1 cellular context compared by ENCODE assay signal in the genomic region with DNA sequence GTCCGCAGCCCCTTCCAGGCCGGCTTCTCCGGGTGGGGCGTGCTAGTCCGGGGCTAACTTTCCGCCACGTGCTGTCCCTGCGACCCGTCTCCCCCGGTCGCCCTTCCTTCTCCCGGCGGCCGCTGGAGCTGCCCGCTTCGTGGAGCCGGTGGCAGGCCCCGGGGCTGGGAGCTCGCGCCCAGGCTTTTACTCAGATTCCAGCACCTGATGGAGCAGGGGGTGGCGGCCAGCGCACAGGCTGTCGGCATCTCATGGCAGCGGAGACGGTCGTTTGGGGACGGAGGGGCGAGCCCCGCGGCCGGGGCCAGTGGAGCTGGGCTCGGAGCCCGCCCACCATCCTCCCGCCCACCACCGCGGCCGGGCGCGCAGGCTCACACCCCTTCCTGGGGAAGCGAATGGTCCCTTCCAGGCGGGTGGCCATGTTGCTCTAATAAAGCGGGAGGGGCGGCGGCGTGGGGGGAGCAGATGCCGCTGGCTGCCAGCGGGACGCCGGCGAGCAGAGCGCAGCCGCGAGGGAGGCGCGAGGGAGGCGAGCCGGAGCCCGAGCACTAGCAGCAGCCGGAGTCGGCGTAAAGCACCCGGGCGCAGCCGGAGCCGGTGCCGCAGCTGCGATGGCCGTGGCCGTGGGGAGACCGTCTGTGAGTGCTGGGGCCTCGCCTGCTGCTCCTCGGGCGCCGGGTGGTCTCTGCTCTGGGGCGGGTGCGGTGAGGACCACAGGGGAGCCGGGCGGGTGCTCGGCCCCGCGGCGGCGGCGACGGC.
TF ChIP-seq lines count a peak whose summit lies in the region.

A gene (plus strand): TSS at position 460 of the 759 bp plus-strand sequence. CDS start 152 bp downstream, at position 612.

TF ChIP-seq in HepG2, 621 proteins besides CTCF, POLR2A, EP300 and RAD21 (continued from another document and continues in another):
- TF ChIP-seq, protein P1, sequence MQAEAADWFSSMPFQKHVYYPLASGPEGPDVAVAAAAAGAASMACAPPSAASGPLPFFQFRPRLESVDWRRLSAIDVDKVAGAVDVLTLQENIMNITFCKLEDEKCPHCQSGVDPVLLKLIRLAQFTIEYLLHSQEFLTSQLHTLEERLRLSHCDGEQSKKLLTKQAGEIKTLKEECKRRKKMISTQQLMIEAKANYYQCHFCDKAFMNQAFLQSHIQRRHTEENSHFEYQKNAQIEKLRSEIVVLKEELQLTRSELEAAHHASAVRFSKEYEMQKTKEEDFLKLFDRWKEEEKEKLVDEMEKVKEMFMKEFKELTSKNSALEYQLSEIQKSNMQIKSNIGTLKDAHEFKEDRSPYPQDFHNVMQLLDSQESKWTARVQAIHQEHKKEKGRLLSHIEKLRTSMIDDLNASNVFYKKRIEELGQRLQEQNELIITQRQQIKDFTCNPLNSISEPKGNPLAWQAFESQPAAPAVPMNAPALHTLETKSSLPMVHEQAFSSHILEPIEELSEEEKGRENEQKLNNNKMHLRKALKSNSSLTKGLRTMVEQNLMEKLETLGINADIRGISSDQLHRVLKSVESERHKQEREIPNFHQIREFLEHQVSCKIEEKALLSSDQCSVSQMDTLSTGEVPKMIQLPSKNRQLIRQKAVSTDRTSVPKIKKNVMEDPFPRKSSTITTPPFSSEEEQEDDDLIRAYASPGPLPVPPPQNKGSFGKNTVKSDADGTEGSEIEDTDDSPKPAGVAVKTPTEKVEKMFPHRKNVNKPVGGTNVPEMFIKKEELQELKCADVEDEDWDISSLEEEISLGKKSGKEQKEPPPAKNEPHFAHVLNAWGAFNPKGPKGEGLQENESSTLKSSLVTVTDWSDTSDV (CRISPR knock-in tag; IDR thresholded peaks at IDR 0.05), result no peak
- TF ChIP-seq NPAS2 (CRISPR knock-in tag; IDR thresholded peaks at IDR 0.05; ENCODE audit: borderline replicate concordance) (no peak), RFXAP (CRISPR knock-in tag; IDR thresholded peaks at IDR 0.05; ENCODE audit: borderline replicate concordance) (no peak; the same call in 1 of the 2 replicates), FOXM1 (CRISPR knock-in tag; IDR thresholded peaks at IDR 0.05) (no peak), ZNF549 (CRISPR knock-in tag; IDR thresholded peaks at IDR 0.05) (no peak), TBL1XR1 (IDR thresholded peaks at IDR 0.05; ENCODE audit: borderline replicate concordance, low read length, partially characterized antibody) (no peak), AGO1 (IDR thresholded peaks at IDR 0.05; ENCODE audit: low read depth, low read length, poor library complexity, severe bottlenecking) (no peak), IKZF4 (CRISPR knock-in tag; IDR thresholded peaks at IDR 0.05; ENCODE audit: borderline replicate concordance, low read depth, not compliant biosample characterization) (peak; percentile 45), SPEN (CRISPR knock-in tag; IDR thresholded peaks at IDR 0.05; ENCODE audit: low read depth) (peak; percentile 88), STAT5B (CRISPR knock-in tag; IDR thresholded peaks at IDR 0.05) (peak; percentile 61; the same call in 1 of the 2 replicates), ZNF724P (CRISPR knock-in tag; IDR thresholded peaks at IDR 0.05; ENCODE audit: borderline replicate concordance) (no peak), ZNF430 (CRISPR knock-in tag; IDR thresholded peaks at IDR 0.05) (peak; percentile 35; the same call in 1 of the 2 replicates), JUNB (CRISPR knock-in tag; IDR thresholded peaks at IDR 0.05; ENCODE audit: borderline replicate concordance) (peak; percentile 47; the same call in 1 of the 2 replicates), ZNF572 (CRISPR knock-in tag; IDR thresholded peaks at IDR 0.05) (no peak), ZNF746 (CRISPR knock-in tag; IDR thresholded peaks at IDR 0.05) (no peak), HOXA7 (CRISPR knock-in tag; IDR thresholded peaks at IDR 0.05) (no peak; the same call in 1 of the 2 replicates), HOXD1 (CRISPR knock-in tag; IDR thresholded peaks at IDR 0.05) (no peak), ZNF720 (CRISPR knock-in tag; IDR thresholded peaks at IDR 0.05) (no peak), SALL1 (CRISPR knock-in tag; IDR thresholded peaks at IDR 0.05) (peak; percentile 80), ZNF780A (CRISPR knock-in tag; IDR thresholded peaks at IDR 0.05) (no peak), ZNF772 (CRISPR knock-in tag; IDR thresholded peaks at IDR 0.05) (peak; percentile 66; the same call in 1 of the 2 replicates), ZNF777 (CRISPR knock-in tag; IDR thresholded peaks at IDR 0.05) (peak; percentile 49; the same call in 1 of the 2 replicates), MYC (CRISPR knock-in tag; IDR thresholded peaks at IDR 0.05; ENCODE audit: borderline replicate concordance) (peak; percentile 73), TBP (CRISPR knock-in tag; IDR thresholded peaks at IDR 0.05) (no peak), RFXANK (CRISPR knock-in tag; IDR thresholded peaks at IDR 0.05) (peak; percentile 30; the same call in 1 of the 2 replicates), ZZZ3 (CRISPR knock-in tag; IDR thresholded peaks at IDR 0.05; ENCODE audit: borderline replicate concordance) (no peak; the same call in 1 of the 2 replicates), SP4 (CRISPR knock-in tag; IDR thresholded peaks at IDR 0.05) (no peak), PHF8 (CRISPR knock-in tag; IDR thresholded peaks at IDR 0.05) (peak; percentile 84), ZBTB42 (CRISPR knock-in tag; IDR thresholded peaks at IDR 0.05) (no peak; the same call in 1 of the 2 replicates), NR1H2 (CRISPR knock-in tag; IDR thresholded peaks at IDR 0.05; ENCODE audit: borderline replicate concordance, low read depth) (no peak), FOXP1 (IDR thresholded peaks at IDR 0.05) (no peak), FOXP1 (CRISPR knock-in tag; IDR thresholded peaks at IDR 0.05) (no peak), HNRNPL (IDR thresholded peaks at IDR 0.05; ENCODE audit: low read depth, low read length) (0 out of 2 replicates have a peak, but pooled peaks have one; percentile 2), ZSCAN9 (CRISPR knock-in tag; IDR thresholded peaks at IDR 0.05; ENCODE audit: borderline replicate concordance) (peak; percentile 64), ZSCAN20 (CRISPR knock-in tag; IDR thresholded peaks at IDR 0.05; ENCODE audit: borderline replicate concordance) (0 out of 2 replicates have a peak, but pooled peaks have one; percentile 31), ZNF317 (CRISPR knock-in tag; IDR thresholded peaks at IDR 0.05) (no peak; the same call in 1 of the 2 replicates), XBP1 (CRISPR knock-in tag; IDR thresholded peaks at IDR 0.05) (no peak), SP2 (CRISPR knock-in tag; IDR thresholded peaks at IDR 0.05) (0 out of 2 replicates have a peak, but pooled peaks have one; percentile 39), TMF1 (CRISPR knock-in tag; IDR thresholded peaks at IDR 0.05; ENCODE audit: low read depth) (peak; percentile 39; the same call in 1 of the 2 replicates)
- TF ChIP-seq, protein P2, sequence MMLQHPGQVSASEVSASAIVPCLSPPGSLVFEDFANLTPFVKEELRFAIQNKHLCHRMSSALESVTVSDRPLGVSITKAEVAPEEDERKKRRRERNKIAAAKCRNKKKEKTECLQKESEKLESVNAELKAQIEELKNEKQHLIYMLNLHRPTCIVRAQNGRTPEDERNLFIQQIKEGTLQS (CRISPR knock-in tag; IDR thresholded peaks at IDR 0.05), result no peak
- TF ChIP-seq, protein P3, sequence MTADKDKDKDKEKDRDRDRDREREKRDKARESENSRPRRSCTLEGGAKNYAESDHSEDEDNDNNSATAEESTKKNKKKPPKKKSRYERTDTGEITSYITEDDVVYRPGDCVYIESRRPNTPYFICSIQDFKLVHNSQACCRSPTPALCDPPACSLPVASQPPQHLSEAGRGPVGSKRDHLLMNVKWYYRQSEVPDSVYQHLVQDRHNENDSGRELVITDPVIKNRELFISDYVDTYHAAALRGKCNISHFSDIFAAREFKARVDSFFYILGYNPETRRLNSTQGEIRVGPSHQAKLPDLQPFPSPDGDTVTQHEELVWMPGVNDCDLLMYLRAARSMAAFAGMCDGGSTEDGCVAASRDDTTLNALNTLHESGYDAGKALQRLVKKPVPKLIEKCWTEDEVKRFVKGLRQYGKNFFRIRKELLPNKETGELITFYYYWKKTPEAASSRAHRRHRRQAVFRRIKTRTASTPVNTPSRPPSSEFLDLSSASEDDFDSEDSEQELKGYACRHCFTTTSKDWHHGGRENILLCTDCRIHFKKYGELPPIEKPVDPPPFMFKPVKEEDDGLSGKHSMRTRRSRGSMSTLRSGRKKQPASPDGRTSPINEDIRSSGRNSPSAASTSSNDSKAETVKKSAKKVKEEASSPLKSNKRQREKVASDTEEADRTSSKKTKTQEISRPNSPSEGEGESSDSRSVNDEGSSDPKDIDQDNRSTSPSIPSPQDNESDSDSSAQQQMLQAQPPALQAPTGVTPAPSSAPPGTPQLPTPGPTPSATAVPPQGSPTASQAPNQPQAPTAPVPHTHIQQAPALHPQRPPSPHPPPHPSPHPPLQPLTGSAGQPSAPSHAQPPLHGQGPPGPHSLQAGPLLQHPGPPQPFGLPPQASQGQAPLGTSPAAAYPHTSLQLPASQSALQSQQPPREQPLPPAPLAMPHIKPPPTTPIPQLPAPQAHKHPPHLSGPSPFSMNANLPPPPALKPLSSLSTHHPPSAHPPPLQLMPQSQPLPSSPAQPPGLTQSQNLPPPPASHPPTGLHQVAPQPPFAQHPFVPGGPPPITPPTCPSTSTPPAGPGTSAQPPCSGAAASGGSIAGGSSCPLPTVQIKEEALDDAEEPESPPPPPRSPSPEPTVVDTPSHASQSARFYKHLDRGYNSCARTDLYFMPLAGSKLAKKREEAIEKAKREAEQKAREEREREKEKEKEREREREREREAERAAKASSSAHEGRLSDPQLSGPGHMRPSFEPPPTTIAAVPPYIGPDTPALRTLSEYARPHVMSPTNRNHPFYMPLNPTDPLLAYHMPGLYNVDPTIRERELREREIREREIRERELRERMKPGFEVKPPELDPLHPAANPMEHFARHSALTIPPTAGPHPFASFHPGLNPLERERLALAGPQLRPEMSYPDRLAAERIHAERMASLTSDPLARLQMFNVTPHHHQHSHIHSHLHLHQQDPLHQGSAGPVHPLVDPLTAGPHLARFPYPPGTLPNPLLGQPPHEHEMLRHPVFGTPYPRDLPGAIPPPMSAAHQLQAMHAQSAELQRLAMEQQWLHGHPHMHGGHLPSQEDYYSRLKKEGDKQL (CRISPR knock-in tag; IDR thresholded peaks at IDR 0.05; ENCODE audit: low read depth), result peak; percentile 68; the same call in 1 of the 2 replicates
- TF ChIP-seq, protein P4, sequence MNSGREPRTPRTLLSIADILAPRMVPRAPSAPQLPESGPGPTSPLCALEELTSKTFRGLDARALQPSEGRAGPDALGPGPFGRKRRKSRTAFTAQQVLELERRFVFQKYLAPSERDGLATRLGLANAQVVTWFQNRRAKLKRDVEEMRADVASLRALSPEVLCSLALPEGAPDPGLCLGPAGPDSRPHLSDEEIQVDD (CRISPR knock-in tag; IDR thresholded peaks at IDR 0.05; ENCODE audit: borderline replicate concordance), result peak; percentile 73; the same call in 1 of the 2 replicates
- TF ChIP-seq, protein P5, sequence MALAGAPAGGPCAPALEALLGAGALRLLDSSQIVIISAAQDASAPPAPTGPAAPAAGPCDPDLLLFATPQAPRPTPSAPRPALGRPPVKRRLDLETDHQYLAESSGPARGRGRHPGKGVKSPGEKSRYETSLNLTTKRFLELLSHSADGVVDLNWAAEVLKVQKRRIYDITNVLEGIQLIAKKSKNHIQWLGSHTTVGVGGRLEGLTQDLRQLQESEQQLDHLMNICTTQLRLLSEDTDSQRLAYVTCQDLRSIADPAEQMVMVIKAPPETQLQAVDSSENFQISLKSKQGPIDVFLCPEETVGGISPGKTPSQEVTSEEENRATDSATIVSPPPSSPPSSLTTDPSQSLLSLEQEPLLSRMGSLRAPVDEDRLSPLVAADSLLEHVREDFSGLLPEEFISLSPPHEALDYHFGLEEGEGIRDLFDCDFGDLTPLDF (CRISPR knock-in tag; IDR thresholded peaks at IDR 0.05), result peak; percentile 30; the same call in 1 of the 2 replicates
- TF ChIP-seq, protein P6, sequence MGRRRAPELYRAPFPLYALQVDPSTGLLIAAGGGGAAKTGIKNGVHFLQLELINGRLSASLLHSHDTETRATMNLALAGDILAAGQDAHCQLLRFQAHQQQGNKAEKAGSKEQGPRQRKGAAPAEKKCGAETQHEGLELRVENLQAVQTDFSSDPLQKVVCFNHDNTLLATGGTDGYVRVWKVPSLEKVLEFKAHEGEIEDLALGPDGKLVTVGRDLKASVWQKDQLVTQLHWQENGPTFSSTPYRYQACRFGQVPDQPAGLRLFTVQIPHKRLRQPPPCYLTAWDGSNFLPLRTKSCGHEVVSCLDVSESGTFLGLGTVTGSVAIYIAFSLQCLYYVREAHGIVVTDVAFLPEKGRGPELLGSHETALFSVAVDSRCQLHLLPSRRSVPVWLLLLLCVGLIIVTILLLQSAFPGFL (CRISPR knock-in tag; IDR thresholded peaks at IDR 0.05), result no peak
- TF ChIP-seq, protein P7, sequence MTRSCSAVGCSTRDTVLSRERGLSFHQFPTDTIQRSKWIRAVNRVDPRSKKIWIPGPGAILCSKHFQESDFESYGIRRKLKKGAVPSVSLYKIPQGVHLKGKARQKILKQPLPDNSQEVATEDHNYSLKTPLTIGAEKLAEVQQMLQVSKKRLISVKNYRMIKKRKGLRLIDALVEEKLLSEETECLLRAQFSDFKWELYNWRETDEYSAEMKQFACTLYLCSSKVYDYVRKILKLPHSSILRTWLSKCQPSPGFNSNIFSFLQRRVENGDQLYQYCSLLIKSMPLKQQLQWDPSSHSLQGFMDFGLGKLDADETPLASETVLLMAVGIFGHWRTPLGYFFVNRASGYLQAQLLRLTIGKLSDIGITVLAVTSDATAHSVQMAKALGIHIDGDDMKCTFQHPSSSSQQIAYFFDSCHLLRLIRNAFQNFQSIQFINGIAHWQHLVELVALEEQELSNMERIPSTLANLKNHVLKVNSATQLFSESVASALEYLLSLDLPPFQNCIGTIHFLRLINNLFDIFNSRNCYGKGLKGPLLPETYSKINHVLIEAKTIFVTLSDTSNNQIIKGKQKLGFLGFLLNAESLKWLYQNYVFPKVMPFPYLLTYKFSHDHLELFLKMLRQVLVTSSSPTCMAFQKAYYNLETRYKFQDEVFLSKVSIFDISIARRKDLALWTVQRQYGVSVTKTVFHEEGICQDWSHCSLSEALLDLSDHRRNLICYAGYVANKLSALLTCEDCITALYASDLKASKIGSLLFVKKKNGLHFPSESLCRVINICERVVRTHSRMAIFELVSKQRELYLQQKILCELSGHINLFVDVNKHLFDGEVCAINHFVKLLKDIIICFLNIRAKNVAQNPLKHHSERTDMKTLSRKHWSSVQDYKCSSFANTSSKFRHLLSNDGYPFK (CRISPR knock-in tag; IDR thresholded peaks at IDR 0.05; ENCODE audit: borderline replicate concordance), result no peak
- TF ChIP-seq, protein P8, sequence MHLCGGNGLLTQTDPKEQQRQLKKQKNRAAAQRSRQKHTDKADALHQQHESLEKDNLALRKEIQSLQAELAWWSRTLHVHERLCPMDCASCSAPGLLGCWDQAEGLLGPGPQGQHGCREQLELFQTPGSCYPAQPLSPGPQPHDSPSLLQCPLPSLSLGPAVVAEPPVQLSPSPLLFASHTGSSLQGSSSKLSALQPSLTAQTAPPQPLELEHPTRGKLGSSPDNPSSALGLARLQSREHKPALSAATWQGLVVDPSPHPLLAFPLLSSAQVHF (CRISPR knock-in tag; IDR thresholded peaks at IDR 0.05), result peak; percentile 85
- TF ChIP-seq, protein P9, sequence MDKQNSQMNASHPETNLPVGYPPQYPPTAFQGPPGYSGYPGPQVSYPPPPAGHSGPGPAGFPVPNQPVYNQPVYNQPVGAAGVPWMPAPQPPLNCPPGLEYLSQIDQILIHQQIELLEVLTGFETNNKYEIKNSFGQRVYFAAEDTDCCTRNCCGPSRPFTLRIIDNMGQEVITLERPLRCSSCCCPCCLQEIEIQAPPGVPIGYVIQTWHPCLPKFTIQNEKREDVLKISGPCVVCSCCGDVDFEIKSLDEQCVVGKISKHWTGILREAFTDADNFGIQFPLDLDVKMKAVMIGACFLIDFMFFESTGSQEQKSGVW (CRISPR knock-in tag; IDR thresholded peaks at IDR 0.05; ENCODE audit: borderline replicate concordance), result 0 out of 2 replicates have a peak, but pooled peaks have one; percentile 41
